In genomic region chr6:15510536-15511247, GRCh38 we compare ENCODE assay signal across 20 cellular contexts.
A peak's percentile ranks its signal among the peaks of the same experiment; 100 is the strongest.
DNase-seq lines count a peak whose midpoint lies in the region; ATAC-seq, FAIRE-seq and TF ChIP-seq lines count a peak whose summit lies in the region.
"Had no signal": no experiment of that assay in that cellular context is flagged by ENCODE, and none has a peak within 500 bp of the region (broad histone marks: within the 10 kb centered on the region; RNA-seq: fewer than 3 reads in every experiment).

No MANE protein-coding gene starts in this region.

- H3K79me2 ChIP-seq in H1 (ENCODE audit: control insufficient read depth in 1 of 2, insufficient read depth in 2 of 2, low read length in 2 of 2) = peaks cover 0 to 57% of the 10 kb centered on the region in 2 experiments; a peak in 2 of 4 replicates

- H3K4me3 Mint-ChIP-seq in activated CD4-positive, alpha-beta memory T cell treated with anti-CD3 and anti-CD28 coated beads for 36 hours = no peak overlapping the region
- H3K4me3 Mint-ChIP-seq in activated CD4-positive, alpha-beta memory T cell treated with anti-CD3 and anti-CD28 coated beads, Interleukin-2, amount 10 ng/mL, durations not matched to agents 7 days and 5 days = no peak overlapping the region

- H3K36me3 ChIP-seq in H1 (ENCODE audit: control insufficient read depth in 2 of 4, insufficient read depth in 4 of 4, low read length in 3 of 4) (peaks cover 46 to 99% (median 79%) of the 10 kb centered on the region in 4 experiments), psoas muscle (ENCODE audit: insufficient read depth in 1 of 2, low read depth in 1 of 2) (peaks cover 0 to 46% of the 10 kb centered on the region in 2 donors)

- H3K4me2 ChIP-seq in H1 (ENCODE audit: insufficient read depth in 1 of 2, low read depth in 2 of 2, low read length in 2 of 2) = no peak overlapping the region
- H3K4me2 ChIP-seq: BLaER1 treated with 17β-estradiol and CSF1 and Interleukin-3, amounts not matched to agents 10 nM and 100 nM had no signal

- no peak for DNase-seq in activated CD4-positive, alpha-beta memory T cell treated with anti-CD3 and anti-CD28 coated beads for 36 hours
- DNase-seq in activated CD4-positive, alpha-beta memory T cell treated with anti-CD3 and anti-CD28 coated beads, Interleukin-2, amount 10 ng/mL, durations not matched to agents 7 days and 5 days = no peak
- DNase-seq in RWPE1 (ENCODE audit: low spot score) (no peak), H1 (ENCODE audit: low read depth in 1 of 2, low spot score in 2 of 2) (no peak), psoas muscle (peak; percentile 60 to 74)
- DNase-seq in effector CD8-positive, alpha-beta T cell (lab: John Stamatoyannopoulos, UW) = no peak
- DNase-seq: activated CD8-positive, alpha-beta memory T cell treated with anti-CD3 and anti-CD28 coated beads for 24 hours; activated gamma-delta T cell treated with Interleukin-2 at 50 U/mL for 16 hours; DMS79; MM.1S; NCI-H187; NCI-H446 treated with DMSO at 0.1 percent for 48 hours; Right ventricle myocardium superior had no signal

- peak; percentile 51 to 75 (median 70) for ATAC-seq in psoas muscle
- ATAC-seq in GM18867 (IDR thresholded peaks at IDR 0.05; ENCODE audit: unreplicated experiment) = no peak
- no peak for ATAC-seq in HG02938 (IDR thresholded peaks at IDR 0.05; ENCODE audit: unreplicated experiment)
- ATAC-seq: HCT116 had no signal

- no peak overlapping the region for H3K18ac ChIP-seq in H1 (ENCODE audit: extremely low read depth, low read length)

- no peak overlapping the region for H3K14ac ChIP-seq in H1 (ENCODE audit: insufficient read length)

- no peak overlapping the region for H2AK5ac ChIP-seq in H1 (ENCODE audit: low read depth, low read length)

- H3K27ac ChIP-seq in RWPE1 (peak overlapping the region; percentile 48), H1 (ENCODE audit: low read depth, low read length) (peak overlapping the region; percentile 48; the same call in 1 of the 2 replicates), psoas muscle (peak overlapping the region; percentile 79)
- H3K27ac ChIP-seq: coronary artery, epithelial cell of prostate had no signal

- POLR2A ChIA-PET in activated CD4-positive, alpha-beta memory T cell treated with anti-CD3 and anti-CD28 coated beads for 36 hours (lab: Charles Lee) = no interaction called here
- POLR2A ChIA-PET in activated CD4-positive, alpha-beta memory T cell treated with anti-CD3 and anti-CD28 coated beads, Interleukin-2, amount 10 ng/mL, durations not matched to agents 7 days and 5 days (lab: Charles Lee) = no interaction called here
- POLR2A ChIA-PET in RWPE1 (lab: Yijun Ruan, JAX; ENCODE audit: low non-redundant PET) = no interaction called here
- POLR2A ChIA-PET in H1 (lab: Charles Lee; ENCODE audit: partially characterized antibody) = interaction anchor here (0.6 kb wide), 1 partner anchor 33 kb away, joined by 3 read pairs; no protein-coding TSS in a partner anchor

- TF ChIP-seq POLR2A in H1 (IDR thresholded peaks at IDR 0.05; ENCODE audit: control extremely low read depth in 1 of 2, low read depth in 2 of 2, low read length in 2 of 2) = no peak

- H2BK20ac ChIP-seq in H1 (ENCODE audit: low read length) = no peak overlapping the region

- H3K4me3 ChIP-seq in H1 (ENCODE audit: extremely low read depth in 1 of 4, insufficient read depth in 2 of 4, low read depth in 3 of 4, low read length in 4 of 4) (no peak overlapping the region), psoas muscle (no peak overlapping the region)
- H3K4me3 ChIP-seq: BLaER1 treated with 17β-estradiol and CSF1 and Interleukin-3, amounts not matched to agents 10 nM and 100 nM; coronary artery had no signal

- FAIRE-seq in H1 (lab: Jason Lieb, UNC) = no peak
- FAIRE-seq: urothelium cell line had no signal

- H2BK15ac ChIP-seq in H1 (ENCODE audit: low read length) = no peak overlapping the region

- peak overlapping the region; percentile 76 for H4K8ac ChIP-seq in H1 (ENCODE audit: extremely low read depth, insufficient read depth, low read length)

- H3K9me3 Mint-ChIP-seq in activated CD4-positive, alpha-beta memory T cell treated with anti-CD3 and anti-CD28 coated beads for 36 hours = no peaks in the 10 kb centered on the region
- H3K9me3 Mint-ChIP-seq in activated CD4-positive, alpha-beta memory T cell treated with anti-CD3 and anti-CD28 coated beads, Interleukin-2, amount 10 ng/mL, durations not matched to agents 7 days and 5 days = no peaks in the 10 kb centered on the region

- CTCF ChIA-PET in activated CD4-positive, alpha-beta memory T cell treated with anti-CD3 and anti-CD28 coated beads for 36 hours (lab: Charles Lee) = no interaction called here
- CTCF ChIA-PET in activated CD4-positive, alpha-beta memory T cell treated with anti-CD3 and anti-CD28 coated beads, Interleukin-2, amount 10 ng/mL, durations not matched to agents 7 days and 5 days (lab: Charles Lee) = no interaction called here
- CTCF ChIA-PET in RWPE1 (lab: Yijun Ruan, JAX) = no interaction called here
- CTCF ChIA-PET in H1 (lab: Charles Lee; ENCODE audit: partially characterized antibody) = interaction anchor here (1.0 to 4.9 kb wide), 3 partner anchors 18 to 114 kb away, joined by 3 to 24 read pairs (median 3); no protein-coding TSS in a partner anchor

- no peak overlapping the region for H3K4ac ChIP-seq in H1 (replicated peaks; ENCODE audit: insufficient read length, low read depth, low read length)

- peak overlapping the region; percentile 38 for H3K27ac Mint-ChIP-seq in activated CD4-positive, alpha-beta memory T cell treated with anti-CD3 and anti-CD28 coated beads for 36 hours
- H3K27ac Mint-ChIP-seq in activated CD4-positive, alpha-beta memory T cell treated with anti-CD3 and anti-CD28 coated beads, Interleukin-2, amount 10 ng/mL, durations not matched to agents 7 days and 5 days = no peak overlapping the region

- H3K4me1 ChIP-seq in H1 (replicated peaks in 1 of 4; ENCODE audit: control insufficient read depth in 3 of 4, insufficient read depth in 4 of 4, low read length in 3 of 4) (peaks cover 0 to 13% (median 7%) of the 10 kb centered on the region in 4 experiments; a peak in 6 of 7 replicates), psoas muscle (peaks cover 53% of the 10 kb centered on the region)

- no peak overlapping the region for H2AFZ ChIP-seq in H1 (ENCODE audit: low read length)

- H2BK120ac ChIP-seq in H1 (replicated peaks; ENCODE audit: low read depth, low read length) = no peak overlapping the region

- H4K20me1 ChIP-seq in H1 (replicated peaks in 1 of 2; ENCODE audit: control insufficient read depth in 1 of 2, insufficient read depth in 2 of 2, low read length in 2 of 2) = peaks cover 38 to 46% of the 10 kb centered on the region in 2 experiments

- no peak for TF ChIP-seq CTCF in RWPE1 (conservative IDR thresholded peaks at IDR 0.05; ENCODE audit: low read depth)
- no peak for TF ChIP-seq CTCF in H1 (IDR thresholded peaks at IDR 0.05; ENCODE audit: control extremely low read depth in 1 of 3, insufficient read depth in 1 of 3, low read depth in 1 of 3, low read length in 3 of 3)
- no peak for TF ChIP-seq CTCF in psoas muscle (IDR thresholded peaks at IDR 0.05)

- no peak overlapping the region for H2BK12ac ChIP-seq in H1 (ENCODE audit: low read depth, low read length)

- no peak for TF ChIP-seq EP300 in H1 (IDR thresholded peaks at IDR 0.05; ENCODE audit: borderline replicate concordance in 1 of 2, low read depth in 2 of 2, low read length in 2 of 2)

- no peak overlapping the region for H4K91ac ChIP-seq in H1 (replicated peaks; ENCODE audit: insufficient read length, low read length)

- H3K27me3 ChIP-seq in H1 (replicated peaks in 1 of 4; ENCODE audit: control insufficient read depth in 3 of 4, extremely low read depth in 1 of 4, insufficient read depth in 3 of 4, low read length in 3 of 4) = no peaks in the 10 kb centered on the region
- H3K27me3 ChIP-seq in psoas muscle (ENCODE audit: insufficient read depth in 3 of 3, low read length in 2 of 3) = no peaks in the 10 kb centered on the region
- H3K27me3 ChIP-seq: BLaER1 treated with 17β-estradiol and CSF1 and Interleukin-3, amounts not matched to agents 10 nM and 100 nM had no signal

- H3K36me3 Mint-ChIP-seq in activated CD4-positive, alpha-beta memory T cell treated with anti-CD3 and anti-CD28 coated beads for 36 hours = peaks cover 73% of the 10 kb centered on the region
- peaks cover 43% of the 10 kb centered on the region for H3K36me3 Mint-ChIP-seq in activated CD4-positive, alpha-beta memory T cell treated with anti-CD3 and anti-CD28 coated beads, Interleukin-2, amount 10 ng/mL, durations not matched to agents 7 days and 5 days (ENCODE audit: low read depth)

- TF ChIP-seq RAD21 in H1 (IDR thresholded peaks at IDR 0.05 in 1 of 2, conservative IDR thresholded peaks at IDR 0.05 in 1 of 2; ENCODE audit: low read depth in 2 of 2, low read length in 2 of 2) = no peak

- no peak overlapping the region for H3K56ac ChIP-seq in H1 (replicated peaks; ENCODE audit: insufficient read length, low read depth, low read length)

- WGBS in H1 (ENCODE audit: extremely low coverage in 1 of 2, insufficient coverage in 1 of 2, insufficient read length in 1 of 2, insufficient replicate concordance in 2 of 2, low coverage in 1 of 2, low lambda C conversion rate in 2 of 2, missing lambda C conversion rate in 1 of 2), 2 experiments = 80% methylated on average over 16 of the region's 16 CpGs; no CpG with 5 or more reads in 1 of the 2 experiments
- WGBS in psoas muscle, 3 donors = 42 to 67% (median 47%) methylated on average over 16 of the region's 16 CpGs

- H3K9ac ChIP-seq in H1 (replicated peaks in 1 of 4; ENCODE audit: extremely low read depth in 1 of 4, low read depth in 3 of 4, low read length in 3 of 4) = no peak overlapping the region
- H3K9ac ChIP-seq: BLaER1 treated with 17β-estradiol and CSF1 and Interleukin-3, amounts not matched to agents 10 nM and 100 nM had no signal

- no peak overlapping the region; the same call in 1 of the 2 replicates for H2BK5ac ChIP-seq in H1 (ENCODE audit: low read depth, low read length)

- intact Hi-C loops in activated CD4-positive, alpha-beta memory T cell treated with anti-CD3 and anti-CD28 coated beads for 36 hours (cut with micrococcal nuclease) = no loop called here
- intact Hi-C loops in psoas muscle (cut with DNase I) = loop anchor here in 1 of 2 donors (5.0 kb wide), 1 partner anchor 112 kb away; no protein-coding TSS in a partner anchor

- H3K9me3 ChIP-seq in H1 (ENCODE audit: insufficient read depth in 2 of 2, low read depth in 1 of 2, low read length in 1 of 2) (no peaks in the 10 kb centered on the region), psoas muscle (no peaks in the 10 kb centered on the region)
- H3K9me3 ChIP-seq: BLaER1 treated with 17β-estradiol and CSF1 and Interleukin-3, amounts not matched to agents 10 nM and 100 nM had no signal

- H4K5ac ChIP-seq in H1 (ENCODE audit: insufficient read length, low read depth, low read length) = no peak overlapping the region

- H3K27me3 Mint-ChIP-seq in activated CD4-positive, alpha-beta memory T cell treated with anti-CD3 and anti-CD28 coated beads for 36 hours = no peaks in the 10 kb centered on the region
- no peaks in the 10 kb centered on the region for H3K27me3 Mint-ChIP-seq in activated CD4-positive, alpha-beta memory T cell treated with anti-CD3 and anti-CD28 coated beads, Interleukin-2, amount 10 ng/mL, durations not matched to agents 7 days and 5 days

- H3K23ac ChIP-seq in H1 (ENCODE audit: insufficient read length) = no peak overlapping the region

- H3K4me1 Mint-ChIP-seq in activated CD4-positive, alpha-beta memory T cell treated with anti-CD3 and anti-CD28 coated beads for 36 hours (ENCODE audit: low read depth) = no peaks in the 10 kb centered on the region
- H3K4me1 Mint-ChIP-seq in activated CD4-positive, alpha-beta memory T cell treated with anti-CD3 and anti-CD28 coated beads, Interleukin-2, amount 10 ng/mL, durations not matched to agents 7 days and 5 days = no peaks in the 10 kb centered on the region

- H3K23me2 ChIP-seq in H1 (ENCODE audit: low read depth, low read length) = no peaks in the 10 kb centered on the region; the same call in 1 of the 2 replicates

- peaks cover 18% of the 10 kb centered on the region for H3K79me1 ChIP-seq in H1 (ENCODE audit: low read depth, low read length)

Comparison
In these comparisons a context has a peak if more than half of its experiments do, and no peak if none do; other contexts are left out.
1. DNase-seq: peak in psoas muscle (2 of 2); none in activated CD4-positive, alpha-beta memory T cell treated with anti-CD3 and anti-CD28 coated beads for 36 hours (single experiment), activated CD4-positive, alpha-beta memory T cell treated with anti-CD3 and anti-CD28 coated beads, Interleukin-2, amount 10 ng/mL, durations not matched to agents 7 days and 5 days (single experiment), RWPE1 (single experiment), H1 (0 of 2) and effector CD8-positive, alpha-beta T cell (single experiment).
2. ATAC-seq: peak in psoas muscle (4 of 4); none in GM18867 (single experiment) and HG02938 (single experiment).
3. Peak in every context shown above with its lines, with median percentiles within 50 percentile points of each other: H3K27ac ChIP-seq.